ENCODE assay signal across 9 cellular contexts in the genomic region with DNA sequence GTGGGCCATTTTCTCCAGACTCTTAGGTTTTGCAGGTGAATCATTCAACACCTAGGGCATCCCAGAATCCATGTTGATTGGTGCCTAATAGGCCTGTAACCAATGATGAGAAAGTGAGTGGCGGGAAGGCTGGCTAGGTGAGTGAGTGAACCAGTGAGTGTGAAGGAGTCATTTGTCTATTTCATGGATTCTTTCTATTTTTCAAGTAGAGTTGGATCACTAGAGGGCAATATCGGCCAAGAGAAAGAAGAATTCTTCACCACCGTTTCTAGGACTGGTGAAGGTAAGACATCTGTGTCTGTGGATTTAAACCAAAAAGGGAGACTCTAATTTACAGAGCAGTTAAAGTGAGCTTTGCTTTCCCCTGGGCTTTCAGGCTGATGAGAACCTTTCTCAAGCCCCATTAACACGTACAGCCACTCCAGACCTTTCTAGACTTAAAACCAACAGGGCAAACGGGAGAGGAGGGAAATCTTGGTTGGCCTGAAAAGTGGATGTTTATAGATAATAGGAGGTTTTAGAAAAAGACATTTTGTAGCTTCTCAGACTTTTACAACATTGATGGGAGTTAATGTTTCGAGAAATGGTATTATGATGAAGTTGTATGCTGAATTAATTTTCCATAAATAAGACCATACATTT.
DNase-seq lines count a peak whose midpoint lies in the region; ATAC-seq lines count a peak whose summit lies in the region.
"Had no signal": no experiment of that assay in that cellular context is flagged by ENCODE, and none has a peak within 500 bp of the region (broad histone marks: within the 10 kb centered on the region; RNA-seq: fewer than 3 reads in every experiment).

No MANE protein-coding gene starts in this region.

- H3K4me1 Mint-ChIP-seq in activated naive CD4-positive, alpha-beta T cell treated with anti-CD3 and anti-CD28 coated beads, Interleukin-2, amount 50 U/mL, for 24 hours = no peaks in the 10 kb centered on the region
- peaks cover 7% of the 10 kb centered on the region for H3K4me1 Mint-ChIP-seq in activated naive CD4-positive, alpha-beta T cell treated with anti-CD3 and anti-CD28 coated beads, Interleukin-2, amount 10 ng/mL, durations not matched to agents 7 days and 5 days
- H3K4me1 Mint-ChIP-seq: central memory CD8-positive, alpha-beta T cell had no signal

- CTCF ChIA-PET in activated naive CD4-positive, alpha-beta T cell treated with anti-CD3 and anti-CD28 coated beads, Interleukin-2, amount 10 ng/mL, durations not matched to agents 7 days and 5 days (lab: Charles Lee) = interaction anchor here (0.6 to 3.3 kb wide), 6 partner anchors 32 to 543 kb away, joined by 3 to 17 read pairs (median 6); no protein-coding TSS in a partner anchor

- H3K36me3 Mint-ChIP-seq in activated naive CD4-positive, alpha-beta T cell treated with anti-CD3 and anti-CD28 coated beads, Interleukin-2, amount 50 U/mL, for 24 hours = no peaks in the 10 kb centered on the region
- H3K36me3 Mint-ChIP-seq in activated naive CD4-positive, alpha-beta T cell treated with anti-CD3 and anti-CD28 coated beads, Interleukin-2, amount 10 ng/mL, durations not matched to agents 7 days and 5 days = no peaks in the 10 kb centered on the region

- ATAC-seq in HG02623 (IDR thresholded peaks at IDR 0.05; ENCODE audit: unreplicated experiment) = no peak

- no peak overlapping the region for H3K4me3 Mint-ChIP-seq in activated naive CD4-positive, alpha-beta T cell treated with anti-CD3 and anti-CD28 coated beads, Interleukin-2, amount 50 U/mL, for 24 hours
- no peak overlapping the region for H3K4me3 Mint-ChIP-seq in activated naive CD4-positive, alpha-beta T cell treated with anti-CD3 and anti-CD28 coated beads, Interleukin-2, amount 10 ng/mL, durations not matched to agents 7 days and 5 days
- H3K4me3 Mint-ChIP-seq: central memory CD8-positive, alpha-beta T cell had no signal

- H3K27ac Mint-ChIP-seq in activated naive CD4-positive, alpha-beta T cell treated with anti-CD3 and anti-CD28 coated beads, Interleukin-2, amount 50 U/mL, for 24 hours = peak overlapping the region; percentile 30
- no peak overlapping the region for H3K27ac Mint-ChIP-seq in activated naive CD4-positive, alpha-beta T cell treated with anti-CD3 and anti-CD28 coated beads, Interleukin-2, amount 10 ng/mL, durations not matched to agents 7 days and 5 days

- no peaks in the 10 kb centered on the region for H3K27me3 Mint-ChIP-seq in activated naive CD4-positive, alpha-beta T cell treated with anti-CD3 and anti-CD28 coated beads, Interleukin-2, amount 50 U/mL, for 24 hours
- H3K27me3 Mint-ChIP-seq in activated naive CD4-positive, alpha-beta T cell treated with anti-CD3 and anti-CD28 coated beads, Interleukin-2, amount 10 ng/mL, durations not matched to agents 7 days and 5 days = peaks cover 60% of the 10 kb centered on the region
- H3K27me3 Mint-ChIP-seq: central memory CD8-positive, alpha-beta T cell had no signal

- H3K9me3 Mint-ChIP-seq in activated naive CD4-positive, alpha-beta T cell treated with anti-CD3 and anti-CD28 coated beads, Interleukin-2, amount 50 U/mL, for 24 hours = no peaks in the 10 kb centered on the region
- no peaks in the 10 kb centered on the region for H3K9me3 Mint-ChIP-seq in activated naive CD4-positive, alpha-beta T cell treated with anti-CD3 and anti-CD28 coated beads, Interleukin-2, amount 10 ng/mL, durations not matched to agents 7 days and 5 days
- H3K9me3 Mint-ChIP-seq: central memory CD8-positive, alpha-beta T cell had no signal

- no peak for DNase-seq in activated naive CD4-positive, alpha-beta T cell treated with anti-CD3 and anti-CD28 coated beads, Interleukin-2, amount 10 ng/mL, durations not matched to agents 7 days and 5 days
- DNase-seq in HT1080 (ENCODE audit: low read depth) (peak; percentile 74), RPMI7951 (ENCODE audit: low read depth) (peak; percentile 43), fibroblast of peridontal ligament (ENCODE audit: extremely low read depth) (peak; percentile 85), retina (peak; percentile 44), islet precursor cell (no peak)

Comparison
In these comparisons a context has a peak if more than half of its experiments do, and no peak if none do; other contexts are left out.
1. DNase-seq: peak in HT1080 (single experiment), RPMI7951 (single experiment), fibroblast of peridontal ligament (single experiment) and retina (single experiment); none in activated naive CD4-positive, alpha-beta T cell treated with anti-CD3 and anti-CD28 coated beads, Interleukin-2, amount 10 ng/mL, durations not matched to agents 7 days and 5 days (single experiment) and islet precursor cell (single experiment).